ENCODE assay signal across 1 cellular context in the genomic region with DNA sequence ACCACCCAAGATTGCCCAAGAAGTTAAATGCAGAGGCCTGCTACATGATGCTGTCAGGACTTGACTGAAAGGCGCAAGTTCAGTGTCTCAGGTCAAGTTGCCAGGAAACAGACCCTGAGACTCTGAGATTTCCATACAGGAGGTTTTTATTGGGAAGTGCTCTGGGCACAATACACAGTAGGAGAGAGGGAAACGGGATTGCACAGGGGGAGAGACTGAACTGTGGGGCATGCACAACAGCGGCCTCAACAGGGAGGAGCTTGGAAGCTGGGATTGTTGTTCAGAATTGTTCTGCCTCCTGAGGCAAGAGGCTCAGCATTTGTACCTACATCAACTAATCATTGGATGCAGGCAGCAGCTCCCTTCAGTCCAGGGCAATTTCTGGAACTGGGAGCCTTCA.
TF ChIP-seq lines count a peak whose summit lies in the region.

No MANE protein-coding gene starts in this region.

TF ChIP-seq in IMR-90, 13 proteins besides CTCF, POLR2A, EP300 and RAD21 (continued from another document):
- TF ChIP-seq USF2 (IDR thresholded peaks at IDR 0.05; ENCODE audit: low read depth, low read length) (no peak), CEBPB (IDR thresholded peaks at IDR 0.05; ENCODE audit: low read depth, low read length) (no peak), FOS (IDR thresholded peaks at IDR 0.05; ENCODE audit: low read depth, low read length) (no peak), MAZ (IDR thresholded peaks at IDR 0.05; ENCODE audit: borderline replicate concordance, low read depth, low read length) (no peak), NFE2L2 (IDR thresholded peaks at IDR 0.05; ENCODE audit: low read depth, low read length) (no peak)
- TF ChIP-seq, protein P1, sequence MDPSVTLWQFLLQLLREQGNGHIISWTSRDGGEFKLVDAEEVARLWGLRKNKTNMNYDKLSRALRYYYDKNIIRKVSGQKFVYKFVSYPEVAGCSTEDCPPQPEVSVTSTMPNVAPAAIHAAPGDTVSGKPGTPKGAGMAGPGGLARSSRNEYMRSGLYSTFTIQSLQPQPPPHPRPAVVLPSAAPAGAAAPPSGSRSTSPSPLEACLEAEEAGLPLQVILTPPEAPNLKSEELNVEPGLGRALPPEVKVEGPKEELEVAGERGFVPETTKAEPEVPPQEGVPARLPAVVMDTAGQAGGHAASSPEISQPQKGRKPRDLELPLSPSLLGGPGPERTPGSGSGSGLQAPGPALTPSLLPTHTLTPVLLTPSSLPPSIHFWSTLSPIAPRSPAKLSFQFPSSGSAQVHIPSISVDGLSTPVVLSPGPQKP (IDR thresholded peaks at IDR 0.05; ENCODE audit: borderline replicate concordance, low read depth, low read length), result no peak
